Comparison of ENCODE assay signal across 20 cellular contexts in the genomic region with DNA sequence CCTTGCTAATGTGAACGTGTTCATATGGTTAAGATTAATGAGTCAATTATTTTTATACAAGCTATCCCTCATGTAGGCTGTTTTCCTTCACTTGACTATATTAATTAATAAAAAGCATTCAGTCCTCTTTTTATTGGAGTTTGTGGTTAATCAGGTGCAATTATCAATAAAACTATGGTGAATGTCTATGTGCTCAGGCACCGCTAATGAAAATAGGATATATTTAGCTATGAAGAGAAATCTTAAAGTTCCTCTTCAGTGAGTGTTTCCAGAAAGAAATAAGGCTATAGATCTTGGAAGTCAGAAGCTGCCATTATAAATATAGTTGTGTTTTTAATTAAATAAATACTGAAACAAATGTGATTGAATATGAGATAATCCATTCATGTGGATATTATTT.
"Had no signal": no experiment of that assay in that cellular context is flagged by ENCODE, and none has a peak within 500 bp of the region (broad histone marks: within the 10 kb centered on the region; RNA-seq: fewer than 3 reads in every experiment).

No MANE protein-coding gene starts in this region.

- H3K27ac ChIP-seq: coronary artery, dorsolateral prefrontal cortex, esophagus muscularis mucosa, foreskin keratinocyte, gastrocnemius medialis, left lung, lower lobe of right lung had no signal

- H3K27ac Mint-ChIP-seq: mesothelial cell of epicardium, naive B cell had no signal

- H3K4me3 ChIP-seq: coronary artery, dorsolateral prefrontal cortex, esophagus muscularis mucosa, gastrocnemius medialis, heart right ventricle, left lung, lower lobe of right lung, mucosa of descending colon had no signal

- H3K4me1 ChIP-seq: esophagus muscularis mucosa, foreskin keratinocyte, gastrocnemius medialis, heart right ventricle, left lung, lower lobe of right lung had no signal

- H3K27me3 ChIP-seq: dorsolateral prefrontal cortex, esophagus muscularis mucosa, foreskin keratinocyte, gastrocnemius medialis, heart right ventricle, left lung had no signal

- H3K4me1 Mint-ChIP-seq: mesothelial cell of epicardium, naive B cell had no signal

- H3K9me3 ChIP-seq: gastrocnemius medialis, lower lobe of right lung, mucosa of descending colon had no signal

- H3K36me3 Mint-ChIP-seq: mesothelial cell of epicardium, naive B cell had no signal

- H3K4me3 Mint-ChIP-seq: mesothelial cell of epicardium, naive B cell had no signal

- DNase-seq: dermis blood vessel endothelial cell; dorsolateral prefrontal cortex; effector CD4-positive, alpha-beta T cell; effector memory CD4-positive, alpha-beta T cell; foreskin keratinocyte; gastrocnemius medialis; glutamatergic neuron; head of caudate nucleus; heart right ventricle; hippocampal formation; left cardiac atrium; left lung; left ventricle myocardium superior; lower lobe of right lung; mesenchymal stem cell; mucosa of descending colon; naive B cell had no signal

- ATAC-seq: foreskin keratinocyte, gastrocnemius medialis, left cardiac atrium, left lung, lower lobe of right lung, mucosa of descending colon had no signal

- H3K36me3 ChIP-seq: esophagus muscularis mucosa, gastrocnemius medialis, heart right ventricle, left lung, lower lobe of right lung had no signal
